In the genomic region with DNA sequence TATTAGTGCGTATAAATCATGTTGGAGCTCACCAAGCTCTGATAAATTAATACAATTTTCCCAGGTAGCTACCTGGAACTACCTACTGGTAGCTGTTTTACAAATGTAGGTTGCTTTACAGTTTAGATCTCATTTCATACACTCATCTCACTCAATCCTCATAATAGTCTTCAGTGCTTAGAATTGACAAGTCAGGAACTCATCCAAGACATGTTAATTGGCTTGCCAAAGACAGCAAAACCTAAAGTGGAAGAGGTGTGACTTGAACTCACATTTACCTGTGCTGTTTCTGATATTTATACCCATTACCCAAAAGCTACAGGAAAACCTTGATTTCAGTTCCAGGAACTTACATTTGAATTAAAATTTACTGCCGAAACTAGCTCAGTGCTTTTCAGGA, we compare ENCODE assay signal across 29 cellular contexts.
"Had no signal": no experiment of that assay in that cellular context is flagged by ENCODE, and none has a peak within 500 bp of the region (broad histone marks: within the 10 kb centered on the region; RNA-seq: fewer than 3 reads in every experiment).

No MANE protein-coding gene starts in this region.

- H3K9me3 ChIP-seq: MG63 had no signal

- DNase-seq: Karpas-422, Kasumi-1, MG63, MM.1S, MV-4-11, NCI-H1048, NCI-H1092, NCI-H1092 treated with DMSO at 0.1 percent for 48 hours, NCI-H1105, NCI-H1105 treated with DMSO at 0.1 percent for 48 hours, NCI-H1417, NCI-H1417 treated with DMSO at 0.1 percent for 48 hours, NCI-H1436, NCI-H1436 treated with DMSO at 0.1 percent for 48 hours, NCI-H146, NCI-H1694, NCI-H187, NCI-H187 treated with DMSO at 0.1 percent for 48 hours, NCI-H2029, NCI-H2029 treated with DMSO at 0.1 percent for 48 hours, NCI-H2081, NCI-H2081 treated with DMSO at 0.1 percent for 48 hours, NCI-H2107, NCI-H2171, NCI-H2227 treated with DMSO at 0.1 percent for 48 hours, NCI-H226, NCI-H345, NCI-H510A, NCI-H510A treated with DMSO at 0.1 percent for 48 hours had no signal

- H3K4me3 ChIP-seq: MG63 had no signal

- H3K36me3 ChIP-seq: MG63 had no signal
